In the genomic region with DNA sequence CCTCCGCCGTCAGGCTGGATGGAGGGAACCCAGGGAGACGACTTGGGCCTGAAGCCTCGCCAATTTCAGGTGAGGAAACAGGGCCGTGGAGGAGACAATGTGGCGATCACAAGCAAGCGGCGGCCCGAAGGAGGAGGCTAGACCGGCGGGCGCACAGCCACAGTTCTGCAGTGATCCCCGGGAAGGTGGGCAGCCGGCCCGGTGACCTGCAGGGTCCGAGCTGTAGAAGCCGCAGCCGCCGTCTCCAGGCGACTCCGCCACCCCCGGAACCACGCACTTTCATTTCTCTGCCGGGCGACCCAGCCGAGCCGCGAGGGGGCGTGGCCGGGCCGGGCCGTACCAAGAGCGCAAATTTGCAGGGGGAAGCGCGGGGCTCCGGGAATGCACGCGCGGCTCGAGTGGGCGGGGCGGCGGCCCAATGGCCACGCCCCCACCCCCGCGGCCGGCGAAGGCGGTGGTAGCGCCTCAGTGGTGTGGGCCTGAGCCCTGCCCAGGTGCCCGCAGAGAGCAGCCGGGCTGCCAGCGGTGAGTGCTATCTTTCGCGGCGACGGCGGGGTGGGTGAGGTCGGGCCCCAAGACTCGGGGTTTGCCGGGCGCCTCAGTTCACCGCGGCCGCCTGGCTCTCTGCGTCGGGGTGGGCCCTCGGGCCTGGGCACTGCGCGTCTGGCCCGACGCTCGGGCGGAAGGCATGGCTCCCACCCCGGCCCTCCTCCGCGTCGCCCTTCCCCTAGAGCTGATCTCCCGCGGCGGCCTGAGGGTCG, we compare ENCODE assay signal across 1 cellular context.
A peak's percentile ranks its signal among the peaks of the same experiment; 100 is the strongest.
TF ChIP-seq lines count a peak whose summit lies in the region.

A gene (plus strand): TSS at position 501 of the 761 bp plus-strand sequence. CDS start 38,847 bp downstream, outside the sequence.

TF ChIP-seq in IMR-90, 13 proteins besides CTCF, POLR2A, EP300 and RAD21 (continued from another document):
- no peak for TF ChIP-seq SMC3 (IDR thresholded peaks at IDR 0.05; ENCODE audit: low read depth, low read length)
- TF ChIP-seq MAZ (IDR thresholded peaks at IDR 0.05; ENCODE audit: borderline replicate concordance, low read depth, low read length), result peak; percentile 78; the same call in 1 of the 2 replicates
- TF ChIP-seq, protein P1, sequence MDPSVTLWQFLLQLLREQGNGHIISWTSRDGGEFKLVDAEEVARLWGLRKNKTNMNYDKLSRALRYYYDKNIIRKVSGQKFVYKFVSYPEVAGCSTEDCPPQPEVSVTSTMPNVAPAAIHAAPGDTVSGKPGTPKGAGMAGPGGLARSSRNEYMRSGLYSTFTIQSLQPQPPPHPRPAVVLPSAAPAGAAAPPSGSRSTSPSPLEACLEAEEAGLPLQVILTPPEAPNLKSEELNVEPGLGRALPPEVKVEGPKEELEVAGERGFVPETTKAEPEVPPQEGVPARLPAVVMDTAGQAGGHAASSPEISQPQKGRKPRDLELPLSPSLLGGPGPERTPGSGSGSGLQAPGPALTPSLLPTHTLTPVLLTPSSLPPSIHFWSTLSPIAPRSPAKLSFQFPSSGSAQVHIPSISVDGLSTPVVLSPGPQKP (IDR thresholded peaks at IDR 0.05; ENCODE audit: borderline replicate concordance, low read depth, low read length), result no peak
- no peak for TF ChIP-seq MAFK (IDR thresholded peaks at IDR 0.05; ENCODE audit: low read depth, low read length)
- TF ChIP-seq NFE2L2 (IDR thresholded peaks at IDR 0.05; ENCODE audit: low read depth, low read length), result no peak
- peak; percentile 42 for TF ChIP-seq RCOR1 (IDR thresholded peaks at IDR 0.05; ENCODE audit: insufficient replicate concordance, low read length)
